ENCODE assay signal across 37 cellular contexts in genomic region chr10:35573786-35574185, GRCh38. TPM values are rescaled to one million over a fixed set of nuclear protein-coding genes. Genes with fewer than 3 reads are reported as not detected.
"Had no signal": no experiment of that assay in that cellular context is flagged by ENCODE, and none has a peak within 500 bp of the region (broad histone marks: within the 10 kb centered on the region; RNA-seq: fewer than 3 reads in every experiment).

No MANE protein-coding gene starts in this region.

- H3K27me3 ChIP-seq: breast epithelium had no signal

- H3K9me3 ChIP-seq: breast epithelium had no signal

- DNase-seq: activated CD4-positive, alpha-beta memory T cell treated with anti-CD3 and anti-CD28 coated beads for 36 hours; activated CD4-positive, alpha-beta T cell treated with anti-CD3 and anti-CD28 coated beads for 36 hours; activated CD4-positive, alpha-beta T cell treated with anti-CD3 and anti-CD28 coated beads, Interleukin-2, amount 10 ng/mL, durations not matched to agents 7 days and 5 days; activated CD8-positive, alpha-beta memory T cell treated with anti-CD3 and anti-CD28 coated beads, Interleukin-2, amount 10 ng/mL, durations not matched to agents 7 days and 5 days; activated effector memory CD4-positive, alpha-beta T cell treated with anti-CD3 and anti-CD28 coated beads, Interleukin-2, amount 50 U/mL, for 16 hours; activated naive CD4-positive, alpha-beta T cell; activated naive CD4-positive, alpha-beta T cell treated with anti-CD3 and anti-CD28 coated beads, Interleukin-2, amount 50 U/mL, for 16 hours; activated naive CD8-positive, alpha-beta T cell treated with anti-CD3 and anti-CD28 coated beads for 36 hours; activated T-cell treated with anti-CD3 and anti-CD28 coated beads, Interleukin-2, amount 50 U/mL, for 1 hour; activated T-cell treated with anti-CD3 and anti-CD28 coated beads, Interleukin-2, amount 50 U/mL, for 72 hours; amniotic stem cell; aorta; NCI-H1092 treated with DMSO at 0.1 percent for 48 hours; NCI-H1417; NCI-H146; NCI-H187; NCI-H2029 treated with DMSO at 0.1 percent for 48 hours; NCI-H2107; NCI-H2171; NCI-H510A treated with DMSO at 0.1 percent for 48 hours; NCI-H69; NK-92 treated with Interleukin-12 subunit alpha and Interleukin-12 subunit beta, amount 100 ng/mL, for 24 hours; PC-9; SIG-M5 had no signal

- H3K4me2 ChIP-seq: KMS-11, PC-9 had no signal

- H3K27ac Mint-ChIP-seq: activated CD4-positive, alpha-beta memory T cell treated with anti-CD3 and anti-CD28 coated beads for 36 hours; activated CD4-positive, alpha-beta T cell treated with anti-CD3 and anti-CD28 coated beads for 36 hours; activated CD4-positive, alpha-beta T cell treated with anti-CD3 and anti-CD28 coated beads, Interleukin-2, amount 10 ng/mL, durations not matched to agents 7 days and 5 days; activated CD8-positive, alpha-beta memory T cell treated with anti-CD3 and anti-CD28 coated beads, Interleukin-2, amount 10 ng/mL, durations not matched to agents 7 days and 5 days; activated naive CD8-positive, alpha-beta T cell treated with anti-CD3 and anti-CD28 coated beads for 36 hours; activated T-cell treated with anti-CD3 and anti-CD28 coated beads, Interleukin-2, amount 50 U/mL, for 72 hours; activated T-helper 17 cell treated with anti-CD3 and anti-CD28 coated beads, Interleukin-2, amount 50 U/mL, for 72 hours had no signal

- H3K27ac ChIP-seq: breast epithelium, KMS-11, PC-9, RWPE1 had no signal

- H3K27me3 Mint-ChIP-seq: activated CD4-positive, alpha-beta memory T cell treated with anti-CD3 and anti-CD28 coated beads for 36 hours; activated CD4-positive, alpha-beta T cell treated with anti-CD3 and anti-CD28 coated beads for 36 hours; activated CD4-positive, alpha-beta T cell treated with anti-CD3 and anti-CD28 coated beads, Interleukin-2, amount 10 ng/mL, durations not matched to agents 7 days and 5 days; activated CD8-positive, alpha-beta memory T cell treated with anti-CD3 and anti-CD28 coated beads, Interleukin-2, amount 10 ng/mL, durations not matched to agents 7 days and 5 days; activated naive CD8-positive, alpha-beta T cell treated with anti-CD3 and anti-CD28 coated beads for 36 hours; activated T-helper 17 cell treated with anti-CD3 and anti-CD28 coated beads, Interleukin-2, amount 50 U/mL, for 72 hours had no signal

- FAIRE-seq: RCC 7860, TTC549 had no signal

- H3K9ac ChIP-seq: KMS-11 had no signal

- ATAC-seq: activated CD4-positive, alpha-beta T cell treated with anti-CD3 and anti-CD28 coated beads for 36 hours; activated CD4-positive, CD25-positive, alpha-beta regulatory T cell treated with anti-CD3 and anti-CD28 coated beads, Interleukin-2, amount 50 U/mL, for 24 hours; activated CD8-positive, alpha-beta memory T cell treated with anti-CD3 and anti-CD28 coated beads, Interleukin-2, amount 10 ng/mL, durations not matched to agents 7 days and 5 days; activated T-cell treated with anti-CD3 and anti-CD28 coated beads, Interleukin-2, amount 50 U/mL, for 72 hours; activated T-helper 17 cell treated with anti-CD3 and anti-CD28 coated beads, Interleukin-2, amount 50 U/mL, for 72 hours; Right ventricle myocardium inferior had no signal

- H3K4me3 Mint-ChIP-seq: activated CD4-positive, alpha-beta memory T cell treated with anti-CD3 and anti-CD28 coated beads for 36 hours; activated CD4-positive, alpha-beta T cell treated with anti-CD3 and anti-CD28 coated beads for 36 hours; activated CD4-positive, alpha-beta T cell treated with anti-CD3 and anti-CD28 coated beads, Interleukin-2, amount 10 ng/mL, durations not matched to agents 7 days and 5 days; activated CD8-positive, alpha-beta memory T cell treated with anti-CD3 and anti-CD28 coated beads, Interleukin-2, amount 10 ng/mL, durations not matched to agents 7 days and 5 days; activated naive CD8-positive, alpha-beta T cell treated with anti-CD3 and anti-CD28 coated beads for 36 hours; activated T-cell treated with anti-CD3 and anti-CD28 coated beads, Interleukin-2, amount 50 U/mL, for 72 hours; activated T-helper 17 cell treated with anti-CD3 and anti-CD28 coated beads, Interleukin-2, amount 50 U/mL, for 72 hours; WTC11 had no signal

- H3K4me1 ChIP-seq: breast epithelium had no signal

- H3K4me1 Mint-ChIP-seq: activated CD4-positive, alpha-beta T cell treated with anti-CD3 and anti-CD28 coated beads for 36 hours; activated naive CD8-positive, alpha-beta T cell treated with anti-CD3 and anti-CD28 coated beads for 36 hours had no signal

- H2AFZ ChIP-seq: PC-9 had no signal

- H3K4me3 ChIP-seq: breast epithelium, PC-9 had no signal

RNA-seq across cellular contexts. Expression of gene GJD4, which starts 31.4 kb away (rescaled TPM):
- total RNA-seq: activated CD4-positive, alpha-beta memory T cell treated with anti-CD3 and anti-CD28 coated beads for 36 hours; activated CD4-positive, alpha-beta T cell treated with anti-CD3 and anti-CD28 coated beads for 36 hours; activated CD4-positive, alpha-beta T cell treated with anti-CD3 and anti-CD28 coated beads, Interleukin-2, amount 10 ng/mL, durations not matched to agents 7 days and 5 days; activated CD8-positive, alpha-beta memory T cell treated with anti-CD3 and anti-CD28 coated beads, Interleukin-2, amount 10 ng/mL, durations not matched to agents 7 days and 5 days; activated naive CD8-positive, alpha-beta T cell treated with anti-CD3 and anti-CD28 coated beads for 36 hours; activated T-cell treated with anti-CD3 and anti-CD28 coated beads, Interleukin-2, amount 50 U/mL, for 72 hours; aorta; breast epithelium; cardiac septum; M059J; PC-9; Right ventricle myocardium inferior; T-helper 1 cell treated with Interleukin-12 subunit alpha and Interleukin-12 subunit beta and Interleukin-4 antibody, amounts not matched to agents 30 ng/mL and 1 ng/mL, for 36 hours; T-helper 2 cell treated with Interferon-gamma antibody and Interleukin-4, amounts not matched to agents 100 ng/mL and 5 ng/mL, for 36 hours; WTC11 had no signal
- polyA plus RNA-seq: aorta had no signal
